Comparison of ENCODE assay signal across 9 cellular contexts in genomic region chr5:96687812-96688453, GRCh38. TPM values are rescaled to one million over a fixed set of nuclear protein-coding genes. Genes with fewer than 3 reads are reported as not detected.
A peak's percentile ranks its signal among the peaks of the same experiment; 100 is the strongest.
DNase-seq lines count a peak whose midpoint lies in the region; ATAC-seq and TF ChIP-seq lines count a peak whose summit lies in the region.
"Had no signal": no experiment of that assay in that cellular context is flagged by ENCODE, and none has a peak within 500 bp of the region (broad histone marks: within the 10 kb centered on the region; RNA-seq: fewer than 3 reads in every experiment).

No MANE protein-coding gene starts in this region.

- peak overlapping the region; percentile 2 for H3K4me3 Mint-ChIP-seq in activated T-helper 17 cell treated with anti-CD3 and anti-CD28 coated beads, Interleukin-2, amount 50 U/mL, for 72 hours
- H3K4me3 Mint-ChIP-seq in stimulated activated naive CD8-positive, alpha-beta T cell treated with anti-CD3 and anti-CD28 coated beads, Interleukin-15, amount 100 ng/mL, for 72 hours = no peak overlapping the region

- TF ChIP-seq CTCF in GM10266 (IDR thresholded peaks at IDR 0.05; ENCODE audit: control insufficient read depth, insufficient read depth, low read depth, missing control alignments) (peak; percentile 48), NB4 (IDR thresholded peaks at IDR 0.05; ENCODE audit: low read depth, low read length) (peak; percentile 46), right atrium auricular region (IDR thresholded peaks at IDR 0.05) (peak; percentile 26 to 62)

- DNase-seq in A172 (ENCODE audit: low spot score) (peak; percentile 58), GM10266 (ENCODE audit: extremely low spot score) (peak; percentile 38), NB4 (ENCODE audit: low read depth) (peak; percentile 58), right atrium auricular region (ENCODE audit: low spot score) (no peak)
- DNase-seq in stimulated activated naive CD8-positive, alpha-beta T cell treated with anti-CD3 and anti-CD28 coated beads, Interleukin-15, amount 100 ng/mL, for 72 hours = no peak
- no peak for DNase-seq in activated CD4-positive, alpha-beta T cell treated with anti-CD3 and anti-CD28 coated beads for 48 hours

- H3K4me3 ChIP-seq in NB4 (ENCODE audit: low read depth, low read length) (no peak overlapping the region), right atrium auricular region (no peak overlapping the region)

- H3K27me3 Mint-ChIP-seq in activated T-helper 17 cell treated with anti-CD3 and anti-CD28 coated beads, Interleukin-2, amount 50 U/mL, for 72 hours = no peaks in the 10 kb centered on the region
- no peaks in the 10 kb centered on the region for H3K27me3 Mint-ChIP-seq in stimulated activated naive CD8-positive, alpha-beta T cell treated with anti-CD3 and anti-CD28 coated beads, Interleukin-15, amount 100 ng/mL, for 72 hours

- H3K36me3 ChIP-seq in right atrium auricular region = peaks cover 7% of the 10 kb centered on the region

- no peaks in the 10 kb centered on the region for H3K9me3 ChIP-seq in right atrium auricular region

- H3K36me3 Mint-ChIP-seq in activated T-helper 17 cell treated with anti-CD3 and anti-CD28 coated beads, Interleukin-2, amount 50 U/mL, for 72 hours (ENCODE audit: low read depth) = peaks cover 8% of the 10 kb centered on the region

- H3K27me3 ChIP-seq in right atrium auricular region = no peaks in the 10 kb centered on the region

- peak; percentile 76 for ATAC-seq in HG02571 (IDR thresholded peaks at IDR 0.05; ENCODE audit: unreplicated experiment)
- ATAC-seq in activated T-helper 17 cell treated with anti-CD3 and anti-CD28 coated beads, Interleukin-2, amount 50 U/mL, for 72 hours (replicated peaks) = peak; percentile 31
- peak; percentile 87 for ATAC-seq in stimulated activated naive CD8-positive, alpha-beta T cell treated with anti-CD3 and anti-CD28 coated beads, Interleukin-15, amount 100 ng/mL, for 72 hours

- no peak overlapping the region for H3K27ac Mint-ChIP-seq in activated T-helper 17 cell treated with anti-CD3 and anti-CD28 coated beads, Interleukin-2, amount 50 U/mL, for 72 hours
- no peak overlapping the region for H3K27ac Mint-ChIP-seq in stimulated activated naive CD8-positive, alpha-beta T cell treated with anti-CD3 and anti-CD28 coated beads, Interleukin-15, amount 100 ng/mL, for 72 hours

- H3K27ac ChIP-seq in right atrium auricular region = no peak overlapping the region
- H3K27ac ChIP-seq: HL-60 had no signal

- H3K9me3 Mint-ChIP-seq in activated T-helper 17 cell treated with anti-CD3 and anti-CD28 coated beads, Interleukin-2, amount 50 U/mL, for 72 hours = no peaks in the 10 kb centered on the region
- no peaks in the 10 kb centered on the region for H3K9me3 Mint-ChIP-seq in stimulated activated naive CD8-positive, alpha-beta T cell treated with anti-CD3 and anti-CD28 coated beads, Interleukin-15, amount 100 ng/mL, for 72 hours

- H3K4me1 ChIP-seq in right atrium auricular region = peaks cover 0 to 20% of the 10 kb centered on the region in 2 donors

- peaks cover 24% of the 10 kb centered on the region for H3K4me1 Mint-ChIP-seq in activated T-helper 17 cell treated with anti-CD3 and anti-CD28 coated beads, Interleukin-2, amount 50 U/mL, for 72 hours
- H3K4me1 Mint-ChIP-seq in stimulated activated naive CD8-positive, alpha-beta T cell treated with anti-CD3 and anti-CD28 coated beads, Interleukin-15, amount 100 ng/mL, for 72 hours = peaks cover 15% of the 10 kb centered on the region

- TF ChIP-seq POLR2A in NB4 (IDR thresholded peaks at IDR 0.05; ENCODE audit: extremely low read depth, insufficient read length) = no peak

RNA-seq across cellular contexts. Expression of gene CAST, which starts 25.8 kb away (rescaled TPM):
- total RNA-seq in A172 (2014; rRNA removed; shearing (Covaris generic)) = 166 and 225 TPM in 2 replicates
- 100 to 1,000 TPM; 165 to 229 TPM for total RNA-seq in activated T-helper 17 cell treated with anti-CD3 and anti-CD28 coated beads, Interleukin-2, amount 50 U/mL, for 72 hours
- total RNA-seq in right atrium auricular region = 100 to 1,000 TPM; 439 to 631 TPM

Comparison
In these comparisons a context has a peak if more than half of its experiments do, and no peak if none do; other contexts are left out.
1. DNase-seq: peak in A172 (single experiment), GM10266 (single experiment) and NB4 (single experiment); none in right atrium auricular region (single experiment), stimulated activated naive CD8-positive, alpha-beta T cell treated with anti-CD3 and anti-CD28 coated beads, Interleukin-15, amount 100 ng/mL, for 72 hours (0 of 2) and activated CD4-positive, alpha-beta T cell treated with anti-CD3 and anti-CD28 coated beads for 48 hours (single experiment).
2. ATAC-seq: peak in every context shown above with its lines; median percentile 87 in stimulated activated naive CD8-positive, alpha-beta T cell treated with anti-CD3 and anti-CD28 coated beads, Interleukin-15, amount 100 ng/mL, for 72 hours; 76 in HG02571; 31 in activated T-helper 17 cell treated with anti-CD3 and anti-CD28 coated beads, Interleukin-2, amount 50 U/mL, for 72 hours.
3. Peak in every context shown above with its lines, with median percentiles within 50 percentile points of each other: CTCF ChIP-seq.